1 cellular context compared by ENCODE assay signal in genomic region chr9:136544549-136545064, GRCh38.
TF ChIP-seq lines count a peak whose summit lies in the region.

No MANE protein-coding gene starts in this region.

TF ChIP-seq in K562, 482 proteins besides CTCF, POLR2A, EP300 and RAD21 (continued from another document):
- peak; percentile 63 for TF ChIP-seq VEZF1 (CRISPR knock-in tag; IDR thresholded peaks at IDR 0.05)
- TF ChIP-seq HDAC1 (IDR thresholded peaks at IDR 0.05) = 0 out of 4 replicates have a peak, but pooled peaks of 1 of the 2 experiments have one; percentile 22
- TF ChIP-seq ZNF561 (CRISPR knock-in tag; conservative IDR thresholded peaks at IDR 0.05) = no peak
- peak; percentile 33; the same call in 1 of the 2 replicates for TF ChIP-seq ARID4B (CRISPR knock-in tag; IDR thresholded peaks at IDR 0.05)
- no peak for TF ChIP-seq SUPT5H (IDR thresholded peaks at IDR 0.05)
- no peak for TF ChIP-seq DPF2 (IDR thresholded peaks at IDR 0.05)
- TF ChIP-seq ERF (CRISPR knock-in tag; IDR thresholded peaks at IDR 0.05) = no peak
- TF ChIP-seq HNRNPLL (IDR thresholded peaks at IDR 0.05; ENCODE audit: low read depth, low read length, poor library complexity, severe bottlenecking) = no peak
- TF ChIP-seq CREB3L1 (IDR thresholded peaks at IDR 0.05; ENCODE audit: borderline replicate concordance, low read depth) = no peak
- 0 out of 4 replicates have a peak, but pooled peaks of 1 of the 2 experiments have one; percentile 15 for TF ChIP-seq FOXA3 (CRISPR knock-in tag; conservative IDR thresholded peaks at IDR 0.05 in 1 of 2, IDR thresholded peaks at IDR 0.05 in 1 of 2)
